ENCODE assay signal across 17 cellular contexts in genomic region chr7:70791341-70791740, GRCh38.
"Had no signal": no experiment of that assay in that cellular context is flagged by ENCODE, and none has a peak within 500 bp of the region (broad histone marks: within the 10 kb centered on the region; RNA-seq: fewer than 3 reads in every experiment).

No MANE protein-coding gene starts in this region.

- H3K4me3 Mint-ChIP-seq: naive thymus-derived CD4-positive, alpha-beta T cell; nephron progenitor cell had no signal

- H3K27me3 Mint-ChIP-seq: naive thymus-derived CD4-positive, alpha-beta T cell had no signal

- H3K27ac Mint-ChIP-seq: naive thymus-derived CD4-positive, alpha-beta T cell had no signal

- ATAC-seq: gastrocnemius medialis; naive thymus-derived CD4-positive, alpha-beta T cell had no signal

- H3K9me3 Mint-ChIP-seq: nephron progenitor cell had no signal

- FAIRE-seq: islet of Langerhans, urothelium cell line had no signal

- H3K4me1 ChIP-seq: esophagus muscularis mucosa, gastrocnemius medialis, heart right ventricle had no signal

- H3K27ac ChIP-seq: epithelial cell of prostate, esophagus muscularis mucosa, gastrocnemius medialis, heart right ventricle, neutrophil had no signal

- DNase-seq: effector memory CD4-positive, alpha-beta T cell; gastrocnemius medialis; heart right ventricle; hypothalamus; kidney glomerular epithelial cell; naive thymus-derived CD4-positive, alpha-beta T cell; nephron progenitor cell; right cardiac atrium; stimulated activated CD4-positive, alpha-beta T cell treated with anti-CD3 and anti-CD28 coated beads, Interleukin-2, amount 100 ng/mL, for 48 hours; stimulated activated naive CD4-positive, alpha-beta T cell treated with Interleukin-2 at 50 U/mL for 16 hours; trophoblast cell had no signal

- H3K4me3 ChIP-seq: esophagus muscularis mucosa, gastrocnemius medialis, heart right ventricle, smooth muscle cell had no signal

- H3K4me2 ChIP-seq: smooth muscle cell had no signal

- H3K9me3 ChIP-seq: esophagus muscularis mucosa, gastrocnemius medialis, heart right ventricle, neutrophil had no signal

- H3K27me3 ChIP-seq: esophagus muscularis mucosa, gastrocnemius medialis, heart right ventricle, neutrophil had no signal

- H3K36me3 ChIP-seq: neutrophil had no signal
